8 cellular contexts compared by ENCODE assay signal in the genomic region with DNA sequence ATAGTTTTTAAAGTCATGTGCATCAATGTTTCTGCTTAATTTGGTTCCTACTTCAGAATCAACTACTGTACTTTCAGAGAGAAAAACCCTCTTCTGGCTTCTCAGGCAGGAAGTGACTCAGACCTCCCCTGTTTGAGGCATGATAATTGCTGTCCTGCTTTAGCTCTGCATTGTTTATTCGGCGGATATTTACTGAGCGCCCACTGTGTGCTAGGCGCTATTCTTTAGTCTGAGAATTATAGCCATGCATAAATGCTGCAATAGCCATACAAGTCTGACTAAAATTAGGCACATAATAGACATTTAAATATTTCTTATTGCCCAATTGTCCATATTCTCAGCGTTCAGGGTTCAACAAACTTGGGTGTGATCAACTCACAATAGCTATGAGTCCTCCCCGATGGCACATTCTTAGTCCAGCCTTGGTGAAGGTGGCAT. TPM values are rescaled to one million over a fixed set of nuclear protein-coding genes. Genes with fewer than 3 reads are reported as not detected.
DNase-seq lines count a peak whose midpoint lies in the region; FAIRE-seq and TF ChIP-seq lines count a peak whose summit lies in the region.

No MANE protein-coding gene starts in this region.

- H3K36me3 ChIP-seq in uterus, result no peaks in the 10 kb centered on the region

- H3K27ac ChIP-seq in uterus, result peak overlapping the region in 1 of 2 donors; percentile 5

- H3K27me3 ChIP-seq in uterus, result no peaks in the 10 kb centered on the region

- peak; percentile 45 for DNase-seq in activated gamma-delta T cell treated with Interleukin-2 at 50 U/mL for 16 hours
- no peak for DNase-seq in activated gamma-delta T cell (lab: John Stamatoyannopoulos, UW)
- DNase-seq in NOMO-1 treated with DMSO at 0.1 percent for 48 hours (lab: John Stamatoyannopoulos, UW; ENCODE audit: unreplicated experiment), result peak; percentile 86
- peak; percentile 74 for DNase-seq in activated effector memory CD4-positive, alpha-beta T cell treated with anti-CD3 and anti-CD28 coated beads, Interleukin-2, amount 50 U/mL, for 16 hours
- DNase-seq in iris pigment epithelial cell (ENCODE audit: low read depth), result peak; percentile 84
- peak; percentile 58 for DNase-seq in urothelium cell line (ENCODE audit: low spot score)
- DNase-seq in uterus, result no peak
- no peak for DNase-seq in posterior cingulate gyrus

- no peaks in the 10 kb centered on the region for H3K9me3 ChIP-seq in uterus

- FAIRE-seq in urothelium cell line (lab: Jason Lieb, UNC), result no peak

- H3K4me1 ChIP-seq in uterus, result no peaks in the 10 kb centered on the region

- no peak for TF ChIP-seq POLR2A in uterus (IDR thresholded peaks at IDR 0.05)

- intact Hi-C loops in uterus (cut with DNase I; ENCODE audit: low total_unique reads) (no loop called here), posterior cingulate gyrus (cut with DNase I) (no loop called here)

- no peak for TF ChIP-seq CTCF in uterus (IDR thresholded peaks at IDR 0.05)

- no peak overlapping the region for H3K4me3 ChIP-seq in uterus

RNA-seq across cellular contexts. Expression of a gene that starts 6.1 kb away (rescaled TPM):
- total RNA-seq in uterus, result 10 to 100 TPM in 3 of 4 donors, 1 to 10 TPM in 1; 4.7 to 34.1 (median 30.1) TPM

RNA-seq across cellular contexts. Expression of a gene that starts 6.4 kb away (rescaled TPM):
- total RNA-seq in uterus, result 10 to 100 TPM in 2 of 4 donors, 1 to 10 TPM in 2; 1.0 to 46.6 (median 13.0) TPM

Comparison
In these comparisons a context has a peak if more than half of its experiments do, and no peak if none do; other contexts are left out.
1. DNase-seq: peak in activated gamma-delta T cell treated with Interleukin-2 at 50 U/mL for 16 hours (single experiment), NOMO-1 treated with DMSO at 0.1 percent for 48 hours (single experiment), activated effector memory CD4-positive, alpha-beta T cell treated with anti-CD3 and anti-CD28 coated beads, Interleukin-2, amount 50 U/mL, for 16 hours (single experiment), iris pigment epithelial cell (single experiment) and urothelium cell line (single experiment); none in activated gamma-delta T cell (single experiment), uterus (0 of 2) and posterior cingulate gyrus (0 of 10).